In genomic region chr6:150855171-150855570, GRCh38 we compare ENCODE assay signal across 7 cellular contexts. TPM values are rescaled to one million over a fixed set of nuclear protein-coding genes. Genes with fewer than 3 reads are reported as not detected.
DNase-seq lines count a peak whose midpoint lies in the region; ATAC-seq and TF ChIP-seq lines count a peak whose summit lies in the region.
"Not testable (repeated sequence)": the region's sequence is repeated elsewhere in the genome, so short reads cannot be mapped to it uniquely, and the experiment has no call there.

No MANE protein-coding gene starts in this region.

- H3K27ac ChIP-seq in A673 (ENCODE audit: low read depth, low read length, poor library complexity, severe bottlenecking); GM23248; PC-3 (ENCODE audit: low read length); coronary artery: not testable (repeated sequence)

- not testable (repeated sequence) for H2AFZ ChIP-seq in GM23248; PC-3 (ENCODE audit: low read length)

- ATAC-seq in PC-3: not testable (repeated sequence)

- in situ Hi-C loops in GM23248 (cut with MboI): not testable (repeated sequence)

- not testable (repeated sequence) for H3K36me3 ChIP-seq in A673 (ENCODE audit: insufficient read depth, low read length, poor library complexity, severe bottlenecking); GM23248 (ENCODE audit: low read depth); PC-3 (ENCODE audit: low read depth, low read length); adipocyte (ENCODE audit: control insufficient read depth, insufficient read depth, low read length, severe bottlenecking)

- DNase-seq in A673 (ENCODE audit: low spot score); GM23248; adipocyte (ENCODE audit: low read depth); coronary artery (ENCODE audit: low spot score); fibroblast of villous mesenchyme (ENCODE audit: low read depth); osteocyte (ENCODE audit: extremely low spot score, unreplicated experiment): not testable (repeated sequence)
- DNase-seq in PC-3: peak; percentile 11

- POLR2A ChIA-PET in A673 (lab: Charles Lee; ENCODE audit: low non-redundant PET); PC-3 (lab: Charles Lee; ENCODE audit: unreplicated experiment): not testable (repeated sequence)

- H3K4me1 Mint-ChIP-seq in osteocyte (ENCODE audit: unreplicated experiment): peaks cover 46% of the 10 kb centered on the region

- not testable (repeated sequence) for H3K4me3 Mint-ChIP-seq in osteocyte (ENCODE audit: unreplicated experiment)

- not testable (repeated sequence) for TF ChIP-seq CTCF in A673 (conservative IDR thresholded peaks at IDR 0.05; ENCODE audit: low read depth, low read length); PC-3 (conservative IDR thresholded peaks at IDR 0.05; ENCODE audit: low read depth, low read length); coronary artery (IDR thresholded peaks at IDR 0.05); fibroblast of villous mesenchyme (IDR thresholded peaks at IDR 0.05; ENCODE audit: insufficient read depth, low read depth, low read length); osteocyte (IDR thresholded peaks at IDR 0.05)

- H3K4me3 ChIP-seq in A673 (ENCODE audit: low read depth, low read length, poor library complexity, severe bottlenecking) (peak overlapping the region; percentile 13), GM23248 (0 out of 2 replicates have a peak overlapping the region, but pooled peaks have one; percentile 15), adipocyte (ENCODE audit: low read length) (peak overlapping the region; percentile 33), coronary artery (peak overlapping the region; percentile 27), fibroblast of villous mesenchyme (ENCODE audit: low read depth, low read length) (peak overlapping the region; percentile 15)
- H3K4me3 ChIP-seq in PC-3 (ENCODE audit: low read length): not testable (repeated sequence)

- H3F3A ChIP-seq in GM23248 (ENCODE audit: insufficient read depth): peaks cover 33% of the 10 kb centered on the region
- H3F3A ChIP-seq in PC-3 (ENCODE audit: low read length, unreplicated experiment): not testable (repeated sequence)

- H3K4me2 ChIP-seq in GM23248 (ENCODE audit: unreplicated experiment): peak overlapping the region; percentile 37
- not testable (repeated sequence) for H3K4me2 ChIP-seq in PC-3 (ENCODE audit: low read length)

- H3K27me3 Mint-ChIP-seq in osteocyte (ENCODE audit: unreplicated experiment): not testable (repeated sequence)

- WGBS in GM23248 (ENCODE audit: low coverage in 1 of 2, low lambda C conversion rate in 2 of 2, missing lambda C conversion rate in 2 of 2), 2 experiments: 92 to 97% methylated on average over 8 of the region's 8 CpGs

- peaks cover 43% of the 10 kb centered on the region for H3K79me2 ChIP-seq in GM23248 (ENCODE audit: insufficient read depth)
- not testable (repeated sequence) for H3K79me2 ChIP-seq in PC-3 (ENCODE audit: low read length)

- H3K9me3 ChIP-seq in A673 (ENCODE audit: low read depth, low read length, poor library complexity, severe bottlenecking); GM23248 (ENCODE audit: low read depth); PC-3 (ENCODE audit: low read length); adipocyte (ENCODE audit: control insufficient read depth, low read length): not testable (repeated sequence)

- H3K27ac Mint-ChIP-seq in osteocyte (ENCODE audit: unreplicated experiment): peak overlapping the region; percentile 96

- not testable (repeated sequence) for H3K9ac ChIP-seq in GM23248; PC-3 (ENCODE audit: low read length); adipocyte (ENCODE audit: low read length)

- BruUV-seq in A673 (replicated peaks; lab: Mats Ljungman, UMichigan); PC-3 (replicated peaks; lab: Mats Ljungman, UMichigan): not testable (repeated sequence)

- H3K9me3 Mint-ChIP-seq in osteocyte (ENCODE audit: unreplicated experiment): not testable (repeated sequence)

- not testable (repeated sequence) for H3K9me2 ChIP-seq in GM23248 (ENCODE audit: insufficient read depth); PC-3 (replicated peaks; ENCODE audit: low read length)

- not testable (repeated sequence) for H4K20me1 ChIP-seq in GM23248 (ENCODE audit: insufficient read depth); PC-3 (ENCODE audit: low read length)

- intact Hi-C loops in A673 (cut with micrococcal nuclease; ENCODE audit: unreplicated experiment): not testable (repeated sequence)
- intact Hi-C loops in PC-3 (cut with micrococcal nuclease): loop anchor here (5.0 kb wide), 1 partner anchor 38 kb away; no protein-coding TSS in a partner anchor

- H3K4me1 ChIP-seq in A673 (ENCODE audit: insufficient read depth, low read length, poor library complexity, severe bottlenecking) (peaks cover 29% of the 10 kb centered on the region), GM23248 (ENCODE audit: insufficient read depth) (peaks cover 36% of the 10 kb centered on the region), PC-3 (ENCODE audit: insufficient read depth, low read length) (peaks cover 19% of the 10 kb centered on the region), adipocyte (ENCODE audit: control insufficient read depth, insufficient read depth, low read length) (peaks cover 21% of the 10 kb centered on the region)

- H3K36me3 Mint-ChIP-seq in osteocyte (ENCODE audit: unreplicated experiment): not testable (repeated sequence)

- H3K27me3 ChIP-seq in A673 (replicated peaks; ENCODE audit: insufficient read depth, low read depth, low read length, poor library complexity); GM23248 (replicated peaks; ENCODE audit: insufficient read depth); PC-3 (ENCODE audit: low read length); adipocyte (replicated peaks; ENCODE audit: control insufficient read depth, insufficient read depth, low read length): not testable (repeated sequence)

- CTCF ChIA-PET in A673 (lab: Charles Lee): interaction anchor here (1.5 kb wide), 1 partner anchor 37 kb away, joined by 4 read pairs; no protein-coding TSS in a partner anchor
- CTCF ChIA-PET in PC-3 (lab: Charles Lee): not testable (repeated sequence)

RNA-seq across cellular contexts. Expression of gene MTHFD1L, which starts 10.3 kb away (rescaled TPM):
- total RNA-seq in A673 (2021): 78.7 and 90.7 TPM in 2 replicates
- 57.6 and 68.7 TPM in 2 replicates for total RNA-seq in GM23248 (2014; rRNA removed; shearing (Covaris generic))
- polyA plus RNA-seq in GM23248 (2016; fragmentation: Nextera tagmentation; extraction: Ambion mirVana): 96.8 and 99.6 TPM in 2 replicates
- 11.9 and 17.5 TPM in 2 replicates for total RNA-seq in PC-3 (2014; rRNA removed)
- total RNA-seq in fibroblast of villous mesenchyme: 43.2 and 56.0 TPM in 2 replicates
- total RNA-seq in osteocyte: 63.2 and 67.0 TPM in 2 replicates
